8 cellular contexts compared by ENCODE assay signal in the genomic region with DNA sequence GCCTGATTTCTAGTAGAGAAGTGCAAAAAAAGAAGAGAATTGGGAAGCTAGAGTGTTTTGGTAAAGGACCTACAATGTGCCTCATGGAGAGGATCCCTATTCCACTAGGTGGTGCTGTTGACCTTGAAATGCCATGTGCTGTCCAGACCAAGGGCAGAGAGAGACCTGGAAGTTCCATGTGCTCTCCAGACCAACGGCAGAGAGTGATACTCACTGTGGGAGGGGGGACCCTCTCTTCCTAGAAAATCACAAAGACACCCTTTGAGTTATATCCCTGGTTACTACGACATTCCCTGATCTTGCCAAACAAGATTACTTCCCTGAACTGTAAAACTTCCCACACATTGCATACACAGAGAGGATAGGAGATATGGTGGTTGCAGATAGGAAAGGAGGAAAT.
A peak's percentile ranks its signal among the peaks of the same experiment; 100 is the strongest.
DNase-seq lines count a peak whose midpoint lies in the region; ATAC-seq, FAIRE-seq and TF ChIP-seq lines count a peak whose summit lies in the region.

No MANE protein-coding gene starts in this region.

- H3K36me3 ChIP-seq in DND-41 (ENCODE audit: insufficient read depth, low read length), result no peaks in the 10 kb centered on the region

- no peak overlapping the region for H3K9ac ChIP-seq in DND-41 (ENCODE audit: low read depth, low read length)

- H3K4me3 Mint-ChIP-seq in osteocyte (ENCODE audit: unreplicated experiment), result no peak overlapping the region
- no peak overlapping the region for H3K4me3 Mint-ChIP-seq in activated T-helper 2 cell treated with anti-CD3 and anti-CD28 coated beads, Interferon-gamma antibody, Interleukin-2, Interleukin-4, amounts not matched to agents 10 μg/mL and 5 μg/mL and 100 μg/mL, durations not matched to agents 14 hours and 24 hours and 36 hours (ENCODE audit: low read depth)

- H3K27me3 ChIP-seq in DND-41 (ENCODE audit: insufficient read depth, low read length, poor library complexity), result no peaks in the 10 kb centered on the region

- H3K79me2 ChIP-seq in DND-41 (ENCODE audit: insufficient read depth, low read length), result no peaks in the 10 kb centered on the region

- H3K27ac Mint-ChIP-seq in osteocyte (ENCODE audit: unreplicated experiment), result no peak overlapping the region
- H3K27ac Mint-ChIP-seq in activated T-helper 2 cell treated with anti-CD3 and anti-CD28 coated beads, Interferon-gamma antibody, Interleukin-2, Interleukin-4, amounts not matched to agents 10 μg/mL and 5 μg/mL and 100 μg/mL, durations not matched to agents 14 hours and 24 hours and 36 hours, result no peak overlapping the region

- H3K9me3 Mint-ChIP-seq in osteocyte (ENCODE audit: unreplicated experiment), result peaks cover 9% of the 10 kb centered on the region
- H3K9me3 Mint-ChIP-seq in activated T-helper 2 cell treated with anti-CD3 and anti-CD28 coated beads, Interferon-gamma antibody, Interleukin-2, Interleukin-4, amounts not matched to agents 10 μg/mL and 5 μg/mL and 100 μg/mL, durations not matched to agents 14 hours and 24 hours and 36 hours, result no peaks in the 10 kb centered on the region

- H2AFZ ChIP-seq in DND-41 (ENCODE audit: low read depth, low read length), result no peak overlapping the region

- DNase-seq in DND-41 (peak; percentile 15), GM19239 (ENCODE audit: insufficient read length, low spot score) (peak; percentile 3), NAMALWA (ENCODE audit: low spot score) (peak; percentile 81), astrocyte of the spinal cord (ENCODE audit: low read depth, low spot score) (peak; percentile 9), osteocyte (ENCODE audit: extremely low spot score, unreplicated experiment) (no peak), cerebellum (ENCODE audit: low spot score) (no peak), dedifferentiated amniotic fluid mesenchymal stem cell (ENCODE audit: extremely low spot score) (no peak)
- no peak for DNase-seq in activated T-helper 2 cell treated with anti-CD3 and anti-CD28 coated beads, Interferon-gamma antibody, Interleukin-2, Interleukin-4, amounts not matched to agents 10 μg/mL and 5 μg/mL and 100 μg/mL, durations not matched to agents 14 hours and 24 hours and 36 hours (ENCODE audit: low spot score)

- no peak overlapping the region for H3K4me2 ChIP-seq in DND-41 (ENCODE audit: insufficient read depth, low read length)

- no peaks in the 10 kb centered on the region for H3K4me1 ChIP-seq in DND-41 (ENCODE audit: insufficient read depth, low read length)

- intact Hi-C loops in activated T-helper 2 cell treated with anti-CD3 and anti-CD28 coated beads, Interferon-gamma antibody, Interleukin-2, Interleukin-4, amounts not matched to agents 10 μg/mL and 5 μg/mL and 100 μg/mL, durations not matched to agents 14 hours and 24 hours and 36 hours (cut with micrococcal nuclease), result loop anchor here (5.0 kb wide), 1 partner anchor 1075 kb away; no protein-coding TSS in a partner anchor

- in situ Hi-C loops in astrocyte of the spinal cord (cut with HindIII; ENCODE audit: low sequenced_read_pairs), result no loop called here

- ATAC-seq in DND-41 (ENCODE audit: insufficient read depth, low read depth), result no peak

- H3K9me3 ChIP-seq in DND-41 (ENCODE audit: insufficient read depth, low read length, severe bottlenecking), result peaks cover 23% of the 10 kb centered on the region

- H4K20me1 ChIP-seq in DND-41 (ENCODE audit: insufficient read depth, low read length), result no peaks in the 10 kb centered on the region

- no peak for FAIRE-seq in GM19239 (lab: Jason Lieb, UNC)

- TF ChIP-seq CTCF in DND-41 (IDR thresholded peaks at IDR 0.05; ENCODE audit: borderline replicate concordance, extremely low read depth, low read length, poor library complexity, severe bottlenecking) (peak; percentile 61), astrocyte of the spinal cord (IDR thresholded peaks at IDR 0.05; ENCODE audit: low read depth, low read length) (peak; percentile 42), osteocyte (IDR thresholded peaks at IDR 0.05) (peak; percentile 42)

- H3K27ac ChIP-seq in DND-41 (ENCODE audit: low read length), result no peak overlapping the region

- H3K4me3 ChIP-seq in DND-41 (ENCODE audit: low read depth in 1 of 2, low read length in 2 of 2) (no peak overlapping the region), astrocyte of the spinal cord (ENCODE audit: low read depth, low read length) (no peak overlapping the region)

- H3K4me1 Mint-ChIP-seq in osteocyte (ENCODE audit: unreplicated experiment), result no peaks in the 10 kb centered on the region
- no peaks in the 10 kb centered on the region for H3K4me1 Mint-ChIP-seq in activated T-helper 2 cell treated with anti-CD3 and anti-CD28 coated beads, Interferon-gamma antibody, Interleukin-2, Interleukin-4, amounts not matched to agents 10 μg/mL and 5 μg/mL and 100 μg/mL, durations not matched to agents 14 hours and 24 hours and 36 hours (ENCODE audit: low read depth)

- H3K27me3 Mint-ChIP-seq in osteocyte (ENCODE audit: unreplicated experiment), result no peaks in the 10 kb centered on the region
- H3K27me3 Mint-ChIP-seq in activated T-helper 2 cell treated with anti-CD3 and anti-CD28 coated beads, Interferon-gamma antibody, Interleukin-2, Interleukin-4, amounts not matched to agents 10 μg/mL and 5 μg/mL and 100 μg/mL, durations not matched to agents 14 hours and 24 hours and 36 hours (ENCODE audit: low read depth), result no peaks in the 10 kb centered on the region

- H3K36me3 Mint-ChIP-seq in osteocyte (ENCODE audit: unreplicated experiment), result no peaks in the 10 kb centered on the region
- no peaks in the 10 kb centered on the region for H3K36me3 Mint-ChIP-seq in activated T-helper 2 cell treated with anti-CD3 and anti-CD28 coated beads, Interferon-gamma antibody, Interleukin-2, Interleukin-4, amounts not matched to agents 10 μg/mL and 5 μg/mL and 100 μg/mL, durations not matched to agents 14 hours and 24 hours and 36 hours (ENCODE audit: low read depth)

Comparison
In these comparisons a context has a peak if more than half of its experiments do, and no peak if none do; other contexts are left out.
1. DNase-seq: peak in DND-41 (single experiment), GM19239 (single experiment), NAMALWA (single experiment) and astrocyte of the spinal cord (single experiment); none in osteocyte (single experiment), activated T-helper 2 cell treated with anti-CD3 and anti-CD28 coated beads, Interferon-gamma antibody, Interleukin-2, Interleukin-4, amounts not matched to agents 10 μg/mL and 5 μg/mL and 100 μg/mL, durations not matched to agents 14 hours and 24 hours and 36 hours (single experiment), cerebellum (single experiment) and dedifferentiated amniotic fluid mesenchymal stem cell (single experiment).
2. Peak in every context shown above with its lines, with median percentiles within 50 percentile points of each other: CTCF ChIP-seq.